In the genomic region with DNA sequence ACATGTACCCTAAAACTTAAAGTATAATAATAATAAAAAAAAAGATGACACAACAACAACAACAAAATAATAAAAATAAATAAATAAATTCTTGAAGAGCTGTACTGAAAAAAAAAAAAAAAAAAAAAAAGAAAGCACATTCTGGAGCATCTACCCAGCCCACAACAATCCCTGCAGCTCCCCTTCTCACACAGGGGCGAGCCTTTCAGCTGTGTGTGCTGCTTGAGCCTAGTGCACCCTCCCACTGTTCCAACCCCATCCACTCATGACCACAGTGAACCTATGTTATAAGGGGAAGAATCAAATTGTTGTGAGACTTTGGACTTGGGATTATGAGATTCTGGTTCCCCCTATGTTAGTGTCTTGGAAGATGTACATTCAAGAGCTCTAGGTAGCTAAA, we compare ENCODE assay signal across 1 cellular context.
TF ChIP-seq lines count a peak whose summit lies in the region.

No MANE protein-coding gene starts in this region.

TF ChIP-seq in GM23338, 12 proteins besides CTCF, POLR2A, EP300 and RAD21 (continued from another document):
- no peak for TF ChIP-seq JUNB (IDR thresholded peaks at IDR 0.05; ENCODE audit: unreplicated experiment)
- no peak for TF ChIP-seq STAT1 (IDR thresholded peaks at IDR 0.05; ENCODE audit: unreplicated experiment)
